15 cellular contexts compared by ENCODE assay signal in genomic region chr5:173772407-173773059, GRCh38.
DNase-seq lines count a peak whose midpoint lies in the region; ATAC-seq and TF ChIP-seq lines count a peak whose summit lies in the region.
"Had no signal": no experiment of that assay in that cellular context is flagged by ENCODE, and none has a peak within 500 bp of the region (broad histone marks: within the 10 kb centered on the region; RNA-seq: fewer than 3 reads in every experiment).

No MANE protein-coding gene starts in this region.

- intact Hi-C loops in ovary (cut with DNase I): no loop called here

- no peaks in the 10 kb centered on the region for H3K9me3 ChIP-seq in parathyroid adenoma (ENCODE audit: control insufficient read depth, low read length)
- H3K9me3 ChIP-seq in ovary: no peaks in the 10 kb centered on the region
- H3K9me3 ChIP-seq: esophagus muscularis mucosa, prostate gland had no signal

- no peak for TF ChIP-seq EP300 in ovary (IDR thresholded peaks at IDR 0.05)

- peak overlapping the region; percentile 65 for H3K27ac ChIP-seq in parathyroid adenoma
- H3K27ac ChIP-seq in ovary: no peak overlapping the region
- H3K27ac ChIP-seq: esophagus muscularis mucosa, prostate gland, SK-N-MC, VCaP had no signal

- peaks cover 20% of the 10 kb centered on the region for H3K4me1 ChIP-seq in parathyroid adenoma
- no peaks in the 10 kb centered on the region for H3K4me1 ChIP-seq in ovary (ENCODE audit: insufficient read depth)
- H3K4me1 ChIP-seq: prostate gland had no signal

- DNase-seq in G401 (ENCODE audit: low spot score) (peak; percentile 94), NOMO-1 treated with DMSO at 0.1 percent for 48 hours (lab: John Stamatoyannopoulos, UW; ENCODE audit: unreplicated experiment) (peak; percentile 40), fibroblast of mammary gland (ENCODE audit: low read depth) (peak; percentile 48), ovary (no peak), RKO (ENCODE audit: low spot score) (no peak), NCI-H526 treated with DMSO at 0.1 percent for 48 hours (lab: John Stamatoyannopoulos, UW) (no peak)
- DNase-seq: DND-41, NCI-H1436 treated with DMSO at 0.1 percent for 48 hours had no signal

- no peaks in the 10 kb centered on the region for H3K27me3 ChIP-seq in parathyroid adenoma (ENCODE audit: control insufficient read depth, insufficient read depth, low read length)
- no peaks in the 10 kb centered on the region for H3K27me3 ChIP-seq in ovary

- WGBS in ovary, 3 donors: 39 to 51% (median 42%) methylated on average over 9 of the region's 9 CpGs

- TF ChIP-seq POLR2A in ovary (IDR thresholded peaks at IDR 0.05): no peak

- no peak overlapping the region for H3K4me2 ChIP-seq in parathyroid adenoma (ENCODE audit: low read length)

- no peak overlapping the region for H3K9ac ChIP-seq in parathyroid adenoma

- H2AFZ ChIP-seq in parathyroid adenoma: peak overlapping the region; percentile 70

- ATAC-seq in GM18502 (IDR thresholded peaks at IDR 0.05; ENCODE audit: poor library complexity, unreplicated experiment): no peak
- ATAC-seq: activated naive CD4-positive, alpha-beta T cell treated with anti-CD3 and anti-CD28 coated beads, Interleukin-2, amount 50 U/mL, for 72 hours had no signal

- H3K36me3 ChIP-seq in parathyroid adenoma (ENCODE audit: control insufficient read depth, insufficient read depth, low read length): no peaks in the 10 kb centered on the region
- no peaks in the 10 kb centered on the region for H3K36me3 ChIP-seq in ovary
- H3K36me3 ChIP-seq: esophagus muscularis mucosa, prostate gland had no signal

- in situ Hi-C loops in G401 (cut with HindIII; ENCODE audit: low sequenced_read_pairs): no loop called here

- H3K79me2 ChIP-seq in parathyroid adenoma: peaks cover 1% of the 10 kb centered on the region

- no peak overlapping the region for H3K4me3 ChIP-seq in fibroblast of mammary gland (ENCODE audit: control insufficient read depth, low read depth, low read length)
- H3K4me3 ChIP-seq in parathyroid adenoma (ENCODE audit: low read depth, low read length): no peak overlapping the region
- H3K4me3 ChIP-seq in ovary: no peak overlapping the region
- H3K4me3 ChIP-seq: esophagus muscularis mucosa, prostate gland, SK-N-MC had no signal

- no peak for TF ChIP-seq CTCF in fibroblast of mammary gland (conservative IDR thresholded peaks at IDR 0.05; ENCODE audit: control insufficient read depth, insufficient read depth, low read depth, low read length)
- TF ChIP-seq CTCF in parathyroid adenoma (IDR thresholded peaks at IDR 0.05): no peak
- no peak for TF ChIP-seq CTCF in ovary (IDR thresholded peaks at IDR 0.05)

Comparison
In these comparisons a context has a peak if more than half of its experiments do, and no peak if none do; other contexts are left out.
1. DNase-seq: peak in G401 (single experiment), NOMO-1 treated with DMSO at 0.1 percent for 48 hours (single experiment) and fibroblast of mammary gland (single experiment); none in ovary (0 of 5), RKO (single experiment) and NCI-H526 treated with DMSO at 0.1 percent for 48 hours (single experiment).